In genomic region chr1:12450090-12450764, GRCh38 we compare ENCODE assay signal across 10 cellular contexts.
DNase-seq lines count a peak whose midpoint lies in the region; ATAC-seq lines count a peak whose summit lies in the region.
"Had no signal": no experiment of that assay in that cellular context is flagged by ENCODE, and none has a peak within 500 bp of the region (broad histone marks: within the 10 kb centered on the region; RNA-seq: fewer than 3 reads in every experiment).

No MANE protein-coding gene starts in this region.

- H3K4me1 ChIP-seq in mesendoderm (ENCODE audit: control insufficient read depth, low read depth, low read length) (peaks cover 5% of the 10 kb centered on the region), HAP-1 (peaks cover 48% of the 10 kb centered on the region)

- H2BK5ac ChIP-seq in mesendoderm (ENCODE audit: low read length): no peak overlapping the region

- no peak overlapping the region for H2AK5ac ChIP-seq in mesendoderm (ENCODE audit: low read length)

- in situ Hi-C loops in HAP-1 (cut with MboI; ENCODE audit: low sequenced_read_pairs): no loop called here

- no peak overlapping the region for H2BK120ac ChIP-seq in mesendoderm (ENCODE audit: low read depth, low read length)

- H4K8ac ChIP-seq in mesendoderm (ENCODE audit: low read depth, low read length): no peak overlapping the region

- H3K4me2 ChIP-seq in mesendoderm (ENCODE audit: low read length): no peak overlapping the region

- H3K9me3 ChIP-seq in HAP-1: no peaks in the 10 kb centered on the region

- peaks cover 49% of the 10 kb centered on the region for H3K36me3 Mint-ChIP-seq in activated CD4-positive, alpha-beta memory T cell treated with anti-CD3 and anti-CD28 coated beads, Interleukin-2, amount 10 ng/mL, durations not matched to agents 7 days and 5 days (ENCODE audit: low read depth)
- H3K36me3 Mint-ChIP-seq in stimulated activated naive CD8-positive, alpha-beta T cell treated with anti-CD3 and anti-CD28 coated beads, Interleukin-15, Interleukin-2, amounts not matched to agents 100 ng/mL and 50 ng/mL, for 24 hours (ENCODE audit: low read depth): peaks cover 66% of the 10 kb centered on the region

- CTCF ChIA-PET in activated CD4-positive, alpha-beta memory T cell treated with anti-CD3 and anti-CD28 coated beads, Interleukin-2, amount 10 ng/mL, durations not matched to agents 7 days and 5 days (lab: Charles Lee): interaction anchor here (0.9 to 1.2 kb wide), 2 partner anchors 15 to 28 kb away, joined by 3 to 4 read pairs; no protein-coding TSS in a partner anchor

- no peaks in the 10 kb centered on the region for H3K79me2 ChIP-seq in mesendoderm (ENCODE audit: control insufficient read depth, insufficient read depth, low read length)

- DNase-seq in NCI-H1092 (lab: John Stamatoyannopoulos, UW) (peak; percentile 27), hypothalamus (lab: John Stamatoyannopoulos, UW) (peak in 26 of 51 donors; percentile 6 to 73 (median 40)), mesendoderm (no peak), HAP-1 (ENCODE audit: low spot score in 2 of 2) (no peak), UCSD-AML1 (lab: John Stamatoyannopoulos, UW; ENCODE audit: unreplicated experiment) (no peak)
- DNase-seq in activated CD4-positive, alpha-beta memory T cell treated with anti-CD3 and anti-CD28 coated beads, Interleukin-2, amount 10 ng/mL, durations not matched to agents 7 days and 5 days: no peak
- DNase-seq: stimulated activated CD4-positive, alpha-beta T cell treated with anti-CD3 and anti-CD28 coated beads, Interleukin-12 subunit alpha, Interleukin-12 subunit beta, amount 100 ng/mL, for 4 hours had no signal

- H3K79me1 ChIP-seq in mesendoderm (ENCODE audit: low read length): no peaks in the 10 kb centered on the region

- H3K36me3 ChIP-seq in mesendoderm (ENCODE audit: control insufficient read depth, insufficient read depth, low read length) (no peaks in the 10 kb centered on the region), HAP-1 (replicated peaks) (no peaks in the 10 kb centered on the region)

- no peak overlapping the region for H3K4me3 ChIP-seq in mesendoderm (ENCODE audit: low read length)
- H3K4me3 ChIP-seq in HAP-1: no peak overlapping the region

- H3K23ac ChIP-seq in mesendoderm (ENCODE audit: low read length): no peak overlapping the region

- H4K5ac ChIP-seq in mesendoderm (ENCODE audit: low read length): no peak overlapping the region

- H3K4me1 Mint-ChIP-seq in activated CD4-positive, alpha-beta memory T cell treated with anti-CD3 and anti-CD28 coated beads, Interleukin-2, amount 10 ng/mL, durations not matched to agents 7 days and 5 days: peaks cover 59% of the 10 kb centered on the region
- H3K4me1 Mint-ChIP-seq in stimulated activated naive CD8-positive, alpha-beta T cell treated with anti-CD3 and anti-CD28 coated beads, Interleukin-15, Interleukin-2, amounts not matched to agents 100 ng/mL and 50 ng/mL, for 24 hours (ENCODE audit: low read depth): peaks cover 100% of the 10 kb centered on the region

- no peak overlapping the region for H3K27ac ChIP-seq in mesendoderm (ENCODE audit: low read depth, low read length)
- H3K27ac ChIP-seq: RWPE1 had no signal

- peaks cover 4% of the 10 kb centered on the region for H3K9me3 Mint-ChIP-seq in activated CD4-positive, alpha-beta memory T cell treated with anti-CD3 and anti-CD28 coated beads, Interleukin-2, amount 10 ng/mL, durations not matched to agents 7 days and 5 days
- no peaks in the 10 kb centered on the region for H3K9me3 Mint-ChIP-seq in stimulated activated naive CD8-positive, alpha-beta T cell treated with anti-CD3 and anti-CD28 coated beads, Interleukin-15, Interleukin-2, amounts not matched to agents 100 ng/mL and 50 ng/mL, for 24 hours

- no peak overlapping the region for H3K18ac ChIP-seq in mesendoderm (ENCODE audit: low read length)

- H3K27ac Mint-ChIP-seq in activated CD4-positive, alpha-beta memory T cell treated with anti-CD3 and anti-CD28 coated beads, Interleukin-2, amount 10 ng/mL, durations not matched to agents 7 days and 5 days: peak overlapping the region; percentile 89
- peak overlapping the region; percentile 97 for H3K27ac Mint-ChIP-seq in stimulated activated naive CD8-positive, alpha-beta T cell treated with anti-CD3 and anti-CD28 coated beads, Interleukin-15, Interleukin-2, amounts not matched to agents 100 ng/mL and 50 ng/mL, for 24 hours

- H3K4ac ChIP-seq in mesendoderm (ENCODE audit: low read depth, low read length): no peak overlapping the region

- peaks cover 45% of the 10 kb centered on the region for H3K27me3 Mint-ChIP-seq in activated CD4-positive, alpha-beta memory T cell treated with anti-CD3 and anti-CD28 coated beads, Interleukin-2, amount 10 ng/mL, durations not matched to agents 7 days and 5 days
- H3K27me3 Mint-ChIP-seq in stimulated activated naive CD8-positive, alpha-beta T cell treated with anti-CD3 and anti-CD28 coated beads, Interleukin-15, Interleukin-2, amounts not matched to agents 100 ng/mL and 50 ng/mL, for 24 hours: no peaks in the 10 kb centered on the region

- POLR2A ChIA-PET in activated CD4-positive, alpha-beta memory T cell treated with anti-CD3 and anti-CD28 coated beads, Interleukin-2, amount 10 ng/mL, durations not matched to agents 7 days and 5 days (lab: Charles Lee): interaction anchor here (0.6 to 2.1 kb wide), 10 partner anchors 8 to 542 kb away, joined by 3 to 22 read pairs (median 4); no protein-coding TSS in a partner anchor

- H3K9ac ChIP-seq in mesendoderm (ENCODE audit: low read length): no peak overlapping the region

- no CpG with 5 or more reads among the region's 10 CpGs for WGBS in mesendoderm (ENCODE audit: extremely low coverage, insufficient coverage, low lambda C conversion rate)

- H3K4me3 Mint-ChIP-seq in activated CD4-positive, alpha-beta memory T cell treated with anti-CD3 and anti-CD28 coated beads, Interleukin-2, amount 10 ng/mL, durations not matched to agents 7 days and 5 days: peak overlapping the region; percentile 59
- peak overlapping the region; percentile 62 for H3K4me3 Mint-ChIP-seq in stimulated activated naive CD8-positive, alpha-beta T cell treated with anti-CD3 and anti-CD28 coated beads, Interleukin-15, Interleukin-2, amounts not matched to agents 100 ng/mL and 50 ng/mL, for 24 hours

- H2BK15ac ChIP-seq in mesendoderm (replicated peaks; ENCODE audit: low read depth): no peak overlapping the region

- no peak for ATAC-seq in GM21367 (IDR thresholded peaks at IDR 0.05; ENCODE audit: unreplicated experiment)

- H3K56ac ChIP-seq in mesendoderm (ENCODE audit: low read length): no peak overlapping the region

- H3K27me3 ChIP-seq in mesendoderm (ENCODE audit: insufficient read depth, low read length, poor library complexity) (no peaks in the 10 kb centered on the region), HAP-1 (ENCODE audit: low read depth) (no peaks in the 10 kb centered on the region)

Comparison
In these comparisons a context has a peak if more than half of its experiments do, and no peak if none do; other contexts are left out.
1. DNase-seq: peak in NCI-H1092 (single experiment) and hypothalamus (26 of 51); none in activated CD4-positive, alpha-beta memory T cell treated with anti-CD3 and anti-CD28 coated beads, Interleukin-2, amount 10 ng/mL, durations not matched to agents 7 days and 5 days (single experiment), mesendoderm (single experiment), HAP-1 (0 of 2) and UCSD-AML1 (single experiment).